11 cellular contexts compared by ENCODE assay signal in the genomic region with DNA sequence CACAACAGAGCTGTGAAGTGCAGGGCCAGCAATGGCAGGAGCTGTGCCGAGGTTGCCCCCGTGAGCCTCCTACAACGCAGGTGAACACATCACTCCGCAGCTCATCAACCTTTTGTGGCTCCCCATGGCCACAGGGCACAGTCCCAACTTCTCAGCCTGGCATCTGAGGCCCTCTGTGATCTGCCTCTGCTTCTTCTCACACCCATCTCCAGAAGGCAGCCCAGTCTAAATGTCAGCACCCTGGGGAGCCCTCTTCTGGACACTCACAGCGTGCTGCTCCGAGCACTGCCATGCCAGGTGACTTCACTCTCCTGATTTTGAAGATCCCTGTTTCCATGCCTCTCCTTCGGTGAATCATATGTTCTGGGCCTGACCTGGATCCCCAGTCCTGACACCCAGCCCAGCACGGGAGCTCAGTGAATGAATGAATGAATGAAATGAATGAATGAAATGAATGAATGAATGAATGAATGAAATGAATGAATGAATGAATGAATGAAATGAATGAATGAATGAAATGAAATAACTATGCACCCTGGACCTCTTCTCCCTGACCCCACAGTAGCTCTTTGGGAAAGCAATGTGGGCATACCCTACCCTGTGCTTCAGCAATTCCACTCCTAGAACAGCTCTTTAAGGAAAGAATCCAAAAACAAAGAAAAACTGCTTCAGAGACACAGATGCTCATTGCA. TPM values are rescaled to one million over a fixed set of nuclear protein-coding genes. Genes with fewer than 3 reads are reported as not detected.
A peak's percentile ranks its signal among the peaks of the same experiment; 100 is the strongest.
DNase-seq lines count a peak whose midpoint lies in the region; FAIRE-seq and TF ChIP-seq lines count a peak whose summit lies in the region.
"Had no signal": no experiment of that assay in that cellular context is flagged by ENCODE, and none has a peak within 500 bp of the region (broad histone marks: within the 10 kb centered on the region; RNA-seq: fewer than 3 reads in every experiment).

No MANE protein-coding gene starts in this region.

- no peaks in the 10 kb centered on the region for H3K9me3 ChIP-seq in kidney (ENCODE audit: control insufficient read depth in 1 of 2, low read length in 2 of 2)

- H3K36me3 ChIP-seq in kidney (ENCODE audit: control insufficient read depth in 1 of 2, insufficient read depth in 2 of 2, low read length in 2 of 2) = no peaks in the 10 kb centered on the region

- no peak overlapping the region for H3K4me3 ChIP-seq in kidney (ENCODE audit: low read length in 2 of 2)

- DNase-seq in COLO668 (lab: John Stamatoyannopoulos, UW; ENCODE audit: unreplicated experiment) (peak; percentile 10), HUDEP-2 (lab: John Stamatoyannopoulos, UW; ENCODE audit: unreplicated experiment in 76 of 76) (peak in 46 of 76 experiments; percentile 6 to 54 (median 25)), amniotic epithelial cell (ENCODE audit: low read depth) (peak; percentile 27), kidney (peak; percentile 32), GM10266 (ENCODE audit: extremely low spot score) (no peak), NCI-H2081 (lab: John Stamatoyannopoulos, UW) (no peak), DMS114 treated with DMSO at 0.1 percent for 48 hours (lab: John Stamatoyannopoulos, UW; ENCODE audit: unreplicated experiment) (no peak), NCI-H2227 (lab: John Stamatoyannopoulos, UW; ENCODE audit: unreplicated experiment) (no peak)
- DNase-seq: NCI-H2029 treated with DMSO at 0.1 percent for 48 hours; stimulated activated naive CD8-positive, alpha-beta T cell treated with anti-CD3 and anti-CD28 coated beads, Interleukin-15, amount 100 ng/mL, for 72 hours had no signal

- FAIRE-seq in kidney (lab: Jason Lieb, UNC) = no peak
- FAIRE-seq: H54 had no signal

- H3K9ac ChIP-seq in kidney (ENCODE audit: low read length in 2 of 2) = no peak overlapping the region

- TF ChIP-seq CTCF in kidney (IDR thresholded peaks at IDR 0.05; ENCODE audit: borderline replicate concordance, extremely low read depth, insufficient read depth) (no peak), GM10266 (IDR thresholded peaks at IDR 0.05; ENCODE audit: control insufficient read depth, insufficient read depth, low read depth, missing control alignments) (no peak)

- no peak overlapping the region for H3K27ac ChIP-seq in kidney (ENCODE audit: low read depth in 2 of 2, low read length in 2 of 2)

- intact Hi-C loops in kidney (cut with DNase I) = no loop called here

- H3K4me1 ChIP-seq in kidney (ENCODE audit: control insufficient read depth in 1 of 2, insufficient read depth in 1 of 2, low read depth in 1 of 2, low read length in 2 of 2) = no peaks in the 10 kb centered on the region

RNA-seq across cellular contexts. Expression of gene SKIC8, which starts 17.9 kb away (rescaled TPM):
- 48.5 TPM for total RNA-seq in kidney
- 87.4 TPM for polyA plus RNA-seq in kidney (ENCODE audit: insufficient read depth, low read depth, low replicate concordance)

RNA-seq across cellular contexts. Expression of gene CRABP1, which starts 22.9 kb away (rescaled TPM):
- not detected for total RNA-seq in kidney
- polyA plus RNA-seq in kidney (ENCODE audit: insufficient read depth, low read depth, low replicate concordance) = 61.0 TPM

RNA-seq across cellular contexts. Expression of gene DNAJA4, which starts 52.9 kb away (rescaled TPM):
- total RNA-seq in kidney = 31.1 TPM
- 19.9 TPM for polyA plus RNA-seq in kidney (ENCODE audit: insufficient read depth, low read depth, low replicate concordance)

Comparison
In these comparisons a context has a peak if more than half of its experiments do, and no peak if none do; other contexts are left out.
1. DNase-seq: peak in COLO668 (single experiment), HUDEP-2 (46 of 76), amniotic epithelial cell (single experiment) and kidney (single experiment); none in GM10266 (single experiment), NCI-H2081 (0 of 2), DMS114 treated with DMSO at 0.1 percent for 48 hours (single experiment) and NCI-H2227 (single experiment).